Comparison of ENCODE assay signal across 19 cellular contexts in genomic region chr5:176659860-176660461, GRCh38. TPM values are rescaled to one million over a fixed set of nuclear protein-coding genes. Genes with fewer than 3 reads are reported as not detected.
DNase-seq lines count a peak whose midpoint lies in the region; ATAC-seq and TF ChIP-seq lines count a peak whose summit lies in the region.
"Had no signal": no experiment of that assay in that cellular context is flagged by ENCODE, and none has a peak within 500 bp of the region (broad histone marks: within the 10 kb centered on the region; RNA-seq: fewer than 3 reads in every experiment).

No MANE protein-coding gene starts in this region.

- TF ChIP-seq CTCF in CD8-positive, alpha-beta T cell (IDR thresholded peaks at IDR 0.05), result no peak
- no peak for TF ChIP-seq CTCF in CD14-positive monocyte (IDR thresholded peaks at IDR 0.05)

- no peak overlapping the region for H3K4me3 ChIP-seq in CD8-positive, alpha-beta T cell (ENCODE audit: low read depth, low read length)

- no peak for DNase-seq in activated naive CD4-positive, alpha-beta T cell treated with anti-CD3 and anti-CD28 coated beads, Interleukin-2, amount 10 ng/mL, durations not matched to agents 7 days and 5 days
- no peak for DNase-seq in activated naive CD4-positive, alpha-beta T cell treated with anti-CD3 and anti-CD28 coated beads, Interleukin-2, amount 50 U/mL, for 16 hours
- DNase-seq in CD8-positive, alpha-beta T cell, result no peak
- no peak for DNase-seq in naive thymus-derived CD8-positive, alpha-beta T cell
- DNase-seq in CD14-positive monocyte (ENCODE audit: low spot score) (no peak), NOMO-1 (lab: John Stamatoyannopoulos, UW; ENCODE audit: unreplicated experiment in 2 of 2) (no peak)
- DNase-seq: NCI-H1436 treated with DMSO at 0.1 percent for 48 hours, NCI-H510A, SIG-M5 had no signal

- peaks cover 25% of the 10 kb centered on the region for H3K27me3 Mint-ChIP-seq in activated naive CD4-positive, alpha-beta T cell treated with anti-CD3 and anti-CD28 coated beads, Interleukin-2, amount 10 ng/mL, durations not matched to agents 7 days and 5 days
- H3K27me3 Mint-ChIP-seq in CD8-positive, alpha-beta T cell (ENCODE audit: low read depth), result peaks cover 8% of the 10 kb centered on the region
- H3K27me3 Mint-ChIP-seq in naive thymus-derived CD8-positive, alpha-beta T cell, result peaks cover 4 to 21% (median 10%) of the 10 kb centered on the region in 5 donors
- H3K27me3 Mint-ChIP-seq in CD14-positive monocyte (ENCODE audit: low read depth in 3 of 3), result peaks cover 7 to 25% (median 18%) of the 10 kb centered on the region in 3 donors

- H3K9me3 Mint-ChIP-seq in activated naive CD4-positive, alpha-beta T cell treated with anti-CD3 and anti-CD28 coated beads, Interleukin-2, amount 10 ng/mL, durations not matched to agents 7 days and 5 days, result no peaks in the 10 kb centered on the region
- no peaks in the 10 kb centered on the region for H3K9me3 Mint-ChIP-seq in CD8-positive, alpha-beta T cell
- no peaks in the 10 kb centered on the region for H3K9me3 Mint-ChIP-seq in naive thymus-derived CD8-positive, alpha-beta T cell
- peaks cover 0 to 2% (median 0%) of the 10 kb centered on the region in 7 donors for H3K9me3 Mint-ChIP-seq in CD14-positive monocyte
- H3K9me3 Mint-ChIP-seq: CD4-positive, CD25-positive, alpha-beta regulatory T cell; HFFc6 had no signal

- intact Hi-C loops in CD8-positive, alpha-beta T cell (cut with DNase I, micrococcal nuclease), result loop anchor here (1.0 to 5.0 kb wide), 7 partner anchors 13 to 928 kb away; partner anchors contain the start of genes CLTB (in 1 of the 2) and TSPAN17 (in 1 of the 2)
- intact Hi-C loops in CD14-positive monocyte (cut with micrococcal nuclease), result loop anchor here (2.0 to 10.0 kb wide), 3 partner anchors 297 to 925 kb away; no protein-coding TSS in a partner anchor

- ATAC-seq in CD8-positive, alpha-beta T cell, result no peak
- no peak for ATAC-seq in naive thymus-derived CD8-positive, alpha-beta T cell
- ATAC-seq in GM21390 (IDR thresholded peaks at IDR 0.05; ENCODE audit: unreplicated experiment), result no peak

- H3K9me3 ChIP-seq in CD8-positive, alpha-beta T cell (ENCODE audit: low read length), result no peaks in the 10 kb centered on the region
- H3K9me3 ChIP-seq: BE2C, SK-N-SH had no signal

- H3K27me3 ChIP-seq in CD8-positive, alpha-beta T cell (ENCODE audit: insufficient read depth, low read length), result no peaks in the 10 kb centered on the region
- H3K27me3 ChIP-seq: BE2C had no signal

- H3K4me1 ChIP-seq in CD8-positive, alpha-beta T cell (ENCODE audit: insufficient read depth, low read length), result peaks cover 27% of the 10 kb centered on the region
- H3K4me1 ChIP-seq: BE2C had no signal

- peaks cover 6% of the 10 kb centered on the region for H3K36me3 Mint-ChIP-seq in activated naive CD4-positive, alpha-beta T cell treated with anti-CD3 and anti-CD28 coated beads, Interleukin-2, amount 10 ng/mL, durations not matched to agents 7 days and 5 days
- H3K36me3 Mint-ChIP-seq in CD8-positive, alpha-beta T cell, result peaks cover 20% of the 10 kb centered on the region
- peaks cover 0 to 9% (median 4%) of the 10 kb centered on the region in 3 donors for H3K36me3 Mint-ChIP-seq in naive thymus-derived CD8-positive, alpha-beta T cell
- peaks cover 17 to 24% of the 10 kb centered on the region in 2 donors for H3K36me3 Mint-ChIP-seq in CD14-positive monocyte

- POLR2A ChIA-PET in CD8-positive, alpha-beta T cell (lab: Charles Lee), result interaction anchor here (0.9 to 3.7 kb wide), 3 partner anchors 8 to 12 kb away, joined by 3 to 21 read pairs (median 5); partner anchors contain the start of gene TSPAN17
- POLR2A ChIA-PET in naive thymus-derived CD8-positive, alpha-beta T cell (lab: Charles Lee), result interaction anchor here (1.4 to 2.6 kb wide), 2 partner anchors 12 to 244 kb away, joined by 5 to 23 read pairs; partner anchors contain the start of genes CLTB and TSPAN17

- peaks cover 33% of the 10 kb centered on the region for H3K4me1 Mint-ChIP-seq in activated naive CD4-positive, alpha-beta T cell treated with anti-CD3 and anti-CD28 coated beads, Interleukin-2, amount 10 ng/mL, durations not matched to agents 7 days and 5 days
- peaks cover 32% of the 10 kb centered on the region for H3K4me1 Mint-ChIP-seq in CD8-positive, alpha-beta T cell (ENCODE audit: low read depth)
- peaks cover 22 to 35% (median 30%) of the 10 kb centered on the region in 4 donors for H3K4me1 Mint-ChIP-seq in naive thymus-derived CD8-positive, alpha-beta T cell
- peaks cover 23% of the 10 kb centered on the region for H3K4me1 Mint-ChIP-seq in CD14-positive monocyte

- H3K27ac Mint-ChIP-seq in activated naive CD4-positive, alpha-beta T cell treated with anti-CD3 and anti-CD28 coated beads, Interleukin-2, amount 10 ng/mL, durations not matched to agents 7 days and 5 days, result peak overlapping the region; percentile 59
- no peak overlapping the region for H3K27ac Mint-ChIP-seq in CD8-positive, alpha-beta T cell
- peak overlapping the region in 6 of 10 donors; percentile 1 to 87 (median 50) for H3K27ac Mint-ChIP-seq in naive thymus-derived CD8-positive, alpha-beta T cell
- no peak overlapping the region for H3K27ac Mint-ChIP-seq in CD14-positive monocyte
- H3K27ac Mint-ChIP-seq: HFFc6 had no signal

- no peak overlapping the region for H3K27ac ChIP-seq in CD8-positive, alpha-beta T cell (ENCODE audit: low read depth, low read length)
- peak overlapping the region; percentile 22 for H3K27ac ChIP-seq in angular gyrus (ENCODE audit: low read depth, low read length)
- H3K27ac ChIP-seq: KMS-11 had no signal

- CTCF ChIA-PET in activated naive CD4-positive, alpha-beta T cell treated with anti-CD3 and anti-CD28 coated beads, Interleukin-2, amount 10 ng/mL, durations not matched to agents 7 days and 5 days (lab: Charles Lee), result interaction anchor here (0.5 to 6.7 kb wide), 61 partner anchors 8 to 1308 kb away, joined by 3 to 79 read pairs (median 5); partner anchors contain the start of genes CLTB, EIF4E1B, HK3 and SNCB
- CTCF ChIA-PET in CD8-positive, alpha-beta T cell (lab: Charles Lee), result interaction anchor here (0.6 to 5.8 kb wide), 51 partner anchors 8 to 934 kb away, joined by 3 to 72 read pairs (median 3); partner anchors contain the start of genes CLTB and TSPAN17

- H3K4me3 Mint-ChIP-seq in activated naive CD4-positive, alpha-beta T cell treated with anti-CD3 and anti-CD28 coated beads, Interleukin-2, amount 10 ng/mL, durations not matched to agents 7 days and 5 days, result no peak overlapping the region
- H3K4me3 Mint-ChIP-seq in CD8-positive, alpha-beta T cell, result peak overlapping the region; percentile 22
- peak overlapping the region in 7 of 10 donors; percentile 8 to 81 (median 24) for H3K4me3 Mint-ChIP-seq in naive thymus-derived CD8-positive, alpha-beta T cell
- H3K4me3 Mint-ChIP-seq in CD14-positive monocyte, result no peak overlapping the region
- H3K4me3 Mint-ChIP-seq: HFFc6 had no signal

- H3K36me3 ChIP-seq in CD8-positive, alpha-beta T cell (ENCODE audit: insufficient read depth, low read length), result no peaks in the 10 kb centered on the region
- H3K36me3 ChIP-seq: BE2C had no signal

RNA-seq across cellular contexts. Expression of gene TSPAN17, which starts 12.7 kb away (rescaled TPM):
- 1 to 10 TPM; 9.5 to 9.8 TPM for total RNA-seq in CD8-positive, alpha-beta T cell
- total RNA-seq in naive thymus-derived CD8-positive, alpha-beta T cell, result 10 to 100 TPM; 19.4 to 21.4 TPM
- polyA plus RNA-seq in naive thymus-derived CD8-positive, alpha-beta T cell, result 10 to 100 TPM; 13.5 to 26.0 (median 18.4) TPM
- 10 to 100 TPM; 22.2 to 27.7 TPM for polyA plus RNA-seq in CD14-positive monocyte

RNA-seq across cellular contexts. Expression of gene EIF4E1B, which starts 29.5 kb away (rescaled TPM):
- not detected for total RNA-seq in CD8-positive, alpha-beta T cell
- total RNA-seq in naive thymus-derived CD8-positive, alpha-beta T cell, result not detected
- not detected for polyA plus RNA-seq in naive thymus-derived CD8-positive, alpha-beta T cell
- polyA plus RNA-seq in CD14-positive monocyte, result not detected
- total RNA-seq: Calu3; CD4-positive, CD25-positive, alpha-beta regulatory T cell; Daoy; HFFc6; HT1080 had no signal
- polyA plus RNA-seq: CD4-positive, CD25-positive, alpha-beta regulatory T cell; SK-N-SH had no signal

RNA-seq across cellular contexts. Expression of gene SNCB, which starts 29.6 kb away (rescaled TPM):
- not detected for total RNA-seq in CD8-positive, alpha-beta T cell
- not detected for total RNA-seq in naive thymus-derived CD8-positive, alpha-beta T cell
- polyA plus RNA-seq in naive thymus-derived CD8-positive, alpha-beta T cell, result not detected
- polyA plus RNA-seq in CD14-positive monocyte, result not detected
- total RNA-seq: Calu3; CD4-positive, CD25-positive, alpha-beta regulatory T cell; HFFc6 had no signal
- polyA plus RNA-seq: CD4-positive, CD25-positive, alpha-beta regulatory T cell had no signal

RNA-seq across cellular contexts. Expression of gene GPRIN1, which starts 50.0 kb away (rescaled TPM):
- under 1 TPM; 0.14 to 0.16 TPM for total RNA-seq in CD8-positive, alpha-beta T cell
- total RNA-seq in naive thymus-derived CD8-positive, alpha-beta T cell, result under 1 TPM in 1 of 2 experiments, not detected in 1; 0.11 TPM
- polyA plus RNA-seq in naive thymus-derived CD8-positive, alpha-beta T cell, result under 1 TPM in 2 of 3 donors, not detected in 1; 0.06 to 0.27 TPM
- under 1 TPM; 0.05 to 0.30 TPM for polyA plus RNA-seq in CD14-positive monocyte

Comparison
In these comparisons a context has a peak if more than half of its experiments do, and no peak if none do; other contexts are left out.
1. H3K27ac Mint-ChIP-seq: peak in activated naive CD4-positive, alpha-beta T cell treated with anti-CD3 and anti-CD28 coated beads, Interleukin-2, amount 10 ng/mL, durations not matched to agents 7 days and 5 days (single experiment) and naive thymus-derived CD8-positive, alpha-beta T cell (6 of 10); none in CD8-positive, alpha-beta T cell (single experiment) and CD14-positive monocyte (0 of 7).
2. H3K4me3 Mint-ChIP-seq: peak in CD8-positive, alpha-beta T cell (single experiment) and naive thymus-derived CD8-positive, alpha-beta T cell (7 of 10); none in activated naive CD4-positive, alpha-beta T cell treated with anti-CD3 and anti-CD28 coated beads, Interleukin-2, amount 10 ng/mL, durations not matched to agents 7 days and 5 days (single experiment) and CD14-positive monocyte (0 of 2).